In genomic region chr6:14276667-14277404, GRCh38 we compare ENCODE assay signal across 8 cellular contexts.
A peak's percentile ranks its signal among the peaks of the same experiment; 100 is the strongest.
DNase-seq lines count a peak whose midpoint lies in the region; ATAC-seq and TF ChIP-seq lines count a peak whose summit lies in the region.

No MANE protein-coding gene starts in this region.

- H3K4me3 ChIP-seq in GM06990 (replicated peaks; ENCODE audit: low read depth, low read length) = no peak overlapping the region
- H3K4me3 ChIP-seq in A673 (ENCODE audit: low read depth, low read length, poor library complexity, severe bottlenecking) = no peak overlapping the region

- DNase-seq in GM06990 (ENCODE audit: extremely low read depth, insufficient read length) = peak; percentile 43
- no peak for DNase-seq in activated naive CD4-positive, alpha-beta T cell treated with anti-CD3 and anti-CD28 coated beads, Interleukin-2, amount 50 U/mL, for 72 hours (ENCODE audit: low spot score in 2 of 2)
- DNase-seq in putamen (ENCODE audit: low spot score) = peak; percentile 20
- DNase-seq in NCI-H345 treated with DMSO at 0.1 percent for 48 hours (lab: John Stamatoyannopoulos, UW; ENCODE audit: unreplicated experiment) = no peak
- no peak for DNase-seq in NCI-H1048 (lab: John Stamatoyannopoulos, UW)
- no peak for DNase-seq in A673 (ENCODE audit: low spot score)

- no peak overlapping the region for H3K27ac ChIP-seq in A673 (ENCODE audit: low read depth, low read length, poor library complexity, severe bottlenecking)

- H3K4me1 ChIP-seq in A673 (ENCODE audit: insufficient read depth, low read length, poor library complexity, severe bottlenecking) = peaks cover 16% of the 10 kb centered on the region

- ATAC-seq in GM19463 (IDR thresholded peaks at IDR 0.05; ENCODE audit: unreplicated experiment) = peak; percentile 83
- ATAC-seq in HG03520 (IDR thresholded peaks at IDR 0.05; ENCODE audit: unreplicated experiment) = peak; percentile 82
- ATAC-seq in activated naive CD4-positive, alpha-beta T cell treated with anti-CD3 and anti-CD28 coated beads, Interleukin-2, amount 50 U/mL, for 72 hours = peak; percentile 87 to 92

- POLR2A ChIA-PET in A673 (lab: Charles Lee; ENCODE audit: low non-redundant PET) = no interaction called here

- H3K36me3 ChIP-seq in GM06990 (ENCODE audit: control insufficient read depth, insufficient read depth, low read length) (no peaks in the 10 kb centered on the region), A673 (ENCODE audit: insufficient read depth, low read length, poor library complexity, severe bottlenecking) (no peaks in the 10 kb centered on the region)

- H3K9me3 ChIP-seq in A673 (ENCODE audit: low read depth, low read length, poor library complexity, severe bottlenecking) = no peaks in the 10 kb centered on the region

- intact Hi-C loops in A673 (cut with micrococcal nuclease; ENCODE audit: unreplicated experiment) = no loop called here

- H3K36me3 Mint-ChIP-seq in activated naive CD4-positive, alpha-beta T cell treated with anti-CD3 and anti-CD28 coated beads, Interleukin-2, amount 50 U/mL, for 72 hours = peaks cover 0 to 9% of the 10 kb centered on the region in 2 donors

- BruUV-seq in A673 (replicated peaks; lab: Mats Ljungman, UMichigan) = no TSS peak

- peaks cover 0 to 9% of the 10 kb centered on the region in 2 donors for H3K9me3 Mint-ChIP-seq in activated naive CD4-positive, alpha-beta T cell treated with anti-CD3 and anti-CD28 coated beads, Interleukin-2, amount 50 U/mL, for 72 hours

- CTCF ChIA-PET in A673 (lab: Charles Lee) = no interaction called here

- TF ChIP-seq CTCF in GM06990 (IDR thresholded peaks at IDR 0.05; ENCODE audit: insufficient read depth, low read length, poor library complexity, severe bottlenecking) = no peak
- TF ChIP-seq CTCF in A673 (conservative IDR thresholded peaks at IDR 0.05; ENCODE audit: low read depth, low read length) = no peak

- no peaks in the 10 kb centered on the region for H3K27me3 ChIP-seq in GM06990 (replicated peaks; ENCODE audit: control insufficient read depth, insufficient read depth, low read length)
- H3K27me3 ChIP-seq in A673 (replicated peaks; ENCODE audit: insufficient read depth, low read depth, low read length, poor library complexity) = no peaks in the 10 kb centered on the region

- H3K27ac Mint-ChIP-seq in activated naive CD4-positive, alpha-beta T cell treated with anti-CD3 and anti-CD28 coated beads, Interleukin-2, amount 50 U/mL, for 72 hours = peak overlapping the region; percentile 79 to 92

Comparison
In these comparisons a context has a peak if more than half of its experiments do, and no peak if none do; other contexts are left out.
1. DNase-seq: peak in GM06990 (single experiment) and putamen (single experiment); none in activated naive CD4-positive, alpha-beta T cell treated with anti-CD3 and anti-CD28 coated beads, Interleukin-2, amount 50 U/mL, for 72 hours (0 of 2), NCI-H345 treated with DMSO at 0.1 percent for 48 hours (single experiment), NCI-H1048 (single experiment) and A673 (single experiment).
2. Peak in every context shown above with its lines, with median percentiles within 50 percentile points of each other: ATAC-seq.